In genomic region chr5:10077721-10078551, GRCh38 we compare ENCODE assay signal across 23 cellular contexts.
A peak's percentile ranks its signal among the peaks of the same experiment; 100 is the strongest.
DNase-seq lines count a peak whose midpoint lies in the region; ATAC-seq and TF ChIP-seq lines count a peak whose summit lies in the region.
"Had no signal": no experiment of that assay in that cellular context is flagged by ENCODE, and none has a peak within 500 bp of the region (broad histone marks: within the 10 kb centered on the region; RNA-seq: fewer than 3 reads in every experiment).

No MANE protein-coding gene starts in this region.

- H3K4me3 Mint-ChIP-seq in brain, result no peak overlapping the region
- no peak overlapping the region for H3K4me3 Mint-ChIP-seq in mesothelial cell of epicardium
- H3K4me3 Mint-ChIP-seq: activated CD4-positive, alpha-beta T cell treated with anti-CD3 and anti-CD28 coated beads, Interleukin-2, amount 10 ng/mL, durations not matched to agents 7 days and 5 days; activated CD8-positive, alpha-beta memory T cell treated with anti-CD3 and anti-CD28 coated beads, Interleukin-2, amount 10 ng/mL, durations not matched to agents 7 days and 5 days; activated T-helper 1 cell treated with anti-CD3 and anti-CD28 coated beads, Interleukin-12 subunit alpha, Interleukin-12 subunit beta, Interleukin-2, Interleukin-4 antibody, amounts not matched to agents 30 ng/mL and 10 ng/mL and 1 ng/mL, durations not matched to agents 14 hours and 24 hours and 36 hours; CD8-positive, alpha-beta T cell; T-helper 1 cell treated with Interleukin-12 subunit alpha and Interleukin-12 subunit beta and Interleukin-4 antibody, amounts not matched to agents 30 μg/mL and 1 μg/mL, for 36 hours had no signal

- H3K36me3 Mint-ChIP-seq in brain (no peaks in the 10 kb centered on the region), mesothelial cell of epicardium (no peaks in the 10 kb centered on the region)
- H3K36me3 Mint-ChIP-seq: activated CD8-positive, alpha-beta memory T cell treated with anti-CD3 and anti-CD28 coated beads, Interleukin-2, amount 10 ng/mL, durations not matched to agents 7 days and 5 days; CD8-positive, alpha-beta T cell had no signal

- H3K4me1 Mint-ChIP-seq in brain, result no peaks in the 10 kb centered on the region
- peaks cover 11% of the 10 kb centered on the region for H3K4me1 Mint-ChIP-seq in mesothelial cell of epicardium
- H3K4me1 Mint-ChIP-seq: activated CD4-positive, alpha-beta T cell treated with anti-CD3 and anti-CD28 coated beads, Interleukin-2, amount 10 ng/mL, durations not matched to agents 7 days and 5 days; activated CD8-positive, alpha-beta memory T cell treated with anti-CD3 and anti-CD28 coated beads, Interleukin-2, amount 10 ng/mL, durations not matched to agents 7 days and 5 days had no signal

- H3K9me3 Mint-ChIP-seq in brain (no peaks in the 10 kb centered on the region), mesothelial cell of epicardium (no peaks in the 10 kb centered on the region)
- H3K9me3 Mint-ChIP-seq: activated CD4-positive, alpha-beta T cell treated with anti-CD3 and anti-CD28 coated beads, Interleukin-2, amount 10 ng/mL, durations not matched to agents 7 days and 5 days; CD8-positive, alpha-beta T cell; T-helper 1 cell treated with Interleukin-12 subunit alpha and Interleukin-12 subunit beta and Interleukin-4 antibody, amounts not matched to agents 30 μg/mL and 1 μg/mL, for 36 hours had no signal

- no peak for TF ChIP-seq CTCF in brain (conservative IDR thresholded peaks at IDR 0.05)
- no peak for TF ChIP-seq CTCF in mesothelial cell of epicardium (IDR thresholded peaks at IDR 0.05; ENCODE audit: unreplicated experiment)

- DNase-seq in AG08396 (ENCODE audit: low spot score), result peak; percentile 61
- DNase-seq in GM04504 (ENCODE audit: low read depth), result peak; percentile 70
- no peak for DNase-seq in mesothelial cell of epicardium (ENCODE audit: low spot score in 2 of 2, unreplicated experiment in 2 of 2)
- no peak for DNase-seq in DMS 273 (lab: John Stamatoyannopoulos, UW; ENCODE audit: unreplicated experiment)
- no peak for DNase-seq in NCI-H446 (lab: John Stamatoyannopoulos, UW)
- DNase-seq in stimulated activated naive CD4-positive, alpha-beta T cell treated with Interleukin-2 at 50 U/mL for 16 hours (lab: John Stamatoyannopoulos, UW), result no peak
- DNase-seq: activated CD4-positive, alpha-beta T cell treated with anti-CD3 and anti-CD28 coated beads, Interleukin-2, amount 10 ng/mL, durations not matched to agents 7 days and 5 days; activated CD8-positive, alpha-beta memory T cell treated with anti-CD3 and anti-CD28 coated beads, Interleukin-2, amount 10 ng/mL, durations not matched to agents 7 days and 5 days; activated naive CD4-positive, alpha-beta T cell treated with anti-CD3 and anti-CD28 coated beads, Interleukin-2, amount 50 U/mL, for 16 hours; CD8-positive, alpha-beta T cell; cerebellar nuclear complex; DMS53; kidney glomerular epithelial cell; NCI-H1105; NCI-H2081; NK-92 treated with Interleukin-12 subunit alpha and Interleukin-12 subunit beta, amount 100 ng/mL, for 24 hours; nucleus accumbens; Peyer's patch; SJCRH30 had no signal

- ATAC-seq in GM21619 (IDR thresholded peaks at IDR 0.05; ENCODE audit: unreplicated experiment), result no peak
- ATAC-seq: activated CD8-positive, alpha-beta memory T cell treated with anti-CD3 and anti-CD28 coated beads, Interleukin-2, amount 10 ng/mL, durations not matched to agents 7 days and 5 days; CD8-positive, alpha-beta T cell had no signal

- H3K27ac Mint-ChIP-seq in brain (peak overlapping the region in 3 of 5 experiments; percentile 20 to 73 (median 44)), mesothelial cell of epicardium (peak overlapping the region; percentile 60)
- H3K27ac Mint-ChIP-seq: activated CD4-positive, alpha-beta T cell treated with anti-CD3 and anti-CD28 coated beads, Interleukin-2, amount 10 ng/mL, durations not matched to agents 7 days and 5 days; activated CD8-positive, alpha-beta memory T cell treated with anti-CD3 and anti-CD28 coated beads, Interleukin-2, amount 10 ng/mL, durations not matched to agents 7 days and 5 days; activated T-helper 1 cell treated with anti-CD3 and anti-CD28 coated beads, Interleukin-12 subunit alpha, Interleukin-12 subunit beta, Interleukin-2, Interleukin-4 antibody, amounts not matched to agents 30 ng/mL and 10 ng/mL and 1 ng/mL, durations not matched to agents 14 hours and 24 hours and 36 hours; CD8-positive, alpha-beta T cell; T-helper 1 cell treated with Interleukin-12 subunit alpha and Interleukin-12 subunit beta and Interleukin-4 antibody, amounts not matched to agents 30 μg/mL and 1 μg/mL, for 36 hours had no signal

- H3K27me3 Mint-ChIP-seq in brain (no peaks in the 10 kb centered on the region), mesothelial cell of epicardium (ENCODE audit: low read depth) (no peaks in the 10 kb centered on the region)
- H3K27me3 Mint-ChIP-seq: activated CD4-positive, alpha-beta T cell treated with anti-CD3 and anti-CD28 coated beads, Interleukin-2, amount 10 ng/mL, durations not matched to agents 7 days and 5 days; activated CD8-positive, alpha-beta memory T cell treated with anti-CD3 and anti-CD28 coated beads, Interleukin-2, amount 10 ng/mL, durations not matched to agents 7 days and 5 days had no signal

Comparison
In these comparisons a context has a peak if more than half of its experiments do, and no peak if none do; other contexts are left out.
1. DNase-seq: peak in AG08396 (single experiment) and GM04504 (single experiment); none in mesothelial cell of epicardium (0 of 2), DMS 273 (single experiment), NCI-H446 (0 of 2) and stimulated activated naive CD4-positive, alpha-beta T cell treated with Interleukin-2 at 50 U/mL for 16 hours (single experiment).